In genomic region chr1:209659909-209660308, GRCh38 we compare ENCODE assay signal across 1 cellular context.
A peak's percentile ranks its signal among the peaks of the same experiment; 100 is the strongest.
TF ChIP-seq lines count a peak whose summit lies in the region.

No MANE protein-coding gene starts in this region.

TF ChIP-seq in GM12878, 131 proteins besides CTCF, POLR2A, EP300 and RAD21 (continued from another document and continues in another):
- TF ChIP-seq CEBPZ (IDR thresholded peaks at IDR 0.05; ENCODE audit: low read depth, low read length): no peak
- TF ChIP-seq REST (IDR thresholded peaks at IDR 0.05; ENCODE audit: low read depth, low read length): no peak
- no peak for TF ChIP-seq TARDBP (IDR thresholded peaks at IDR 0.05; ENCODE audit: borderline replicate concordance)
- TF ChIP-seq HDAC2 (IDR thresholded peaks at IDR 0.05): no peak
- no peak for TF ChIP-seq CBX5 (IDR thresholded peaks at IDR 0.05; ENCODE audit: low read depth)
- no peak for TF ChIP-seq CHD2 (IDR thresholded peaks at IDR 0.05; ENCODE audit: borderline replicate concordance, low read depth, low read length)
- TF ChIP-seq LARP7 (IDR thresholded peaks at IDR 0.05): no peak
- TF ChIP-seq SKIL (IDR thresholded peaks at IDR 0.05; ENCODE audit: low read depth, poor library complexity, severe bottlenecking): no peak
- TF ChIP-seq ZBTB40 (IDR thresholded peaks at IDR 0.05; ENCODE audit: borderline replicate concordance): no peak
- no peak for TF ChIP-seq RCOR1 (conservative IDR thresholded peaks at IDR 0.05; ENCODE audit: low read depth, low read length)
- no peak for TF ChIP-seq ZNF207 (IDR thresholded peaks at IDR 0.05; ENCODE audit: borderline replicate concordance)
- TF ChIP-seq ZNF217 (IDR thresholded peaks at IDR 0.05): no peak
- peak; percentile 59 for TF ChIP-seq EED (IDR thresholded peaks at IDR 0.05; ENCODE audit: low read depth)
- TF ChIP-seq SRF (IDR thresholded peaks at IDR 0.05; ENCODE audit: low read depth in 2 of 2, low read length in 2 of 2): no peak
- TF ChIP-seq NR2F1 (conservative IDR thresholded peaks at IDR 0.05): peak; percentile 92
- TF ChIP-seq PBX3 (IDR thresholded peaks at IDR 0.05; ENCODE audit: insufficient replicate concordance, low read depth, low read length): no peak
- no peak for TF ChIP-seq IRF4 (IDR thresholded peaks at IDR 0.05; ENCODE audit: low read depth, low read length)
- TF ChIP-seq TBL1XR1 (IDR thresholded peaks at IDR 0.05; ENCODE audit: low read depth, low read length): no peak
- TF ChIP-seq ETV6 (conservative IDR thresholded peaks at IDR 0.05 in 1 of 2, IDR thresholded peaks at IDR 0.05 in 1 of 2; ENCODE audit: borderline replicate concordance in 1 of 2, low read depth in 1 of 2): no peak
- no peak for TF ChIP-seq HDGF (IDR thresholded peaks at IDR 0.05)
- no peak for TF ChIP-seq USF1 (IDR thresholded peaks at IDR 0.05; ENCODE audit: borderline replicate concordance, extremely low read length, insufficient read depth, low read depth, low read length)
- TF ChIP-seq DPF2 (IDR thresholded peaks at IDR 0.05): no peak
- TF ChIP-seq SUZ12 (IDR thresholded peaks at IDR 0.05; ENCODE audit: unreplicated experiment): no peak
- no peak for TF ChIP-seq CREB1 (IDR thresholded peaks at IDR 0.05; ENCODE audit: low read depth)
- no peak for TF ChIP-seq ZNF384 (IDR thresholded peaks at IDR 0.05; ENCODE audit: borderline replicate concordance, low read depth, low read length)
- TF ChIP-seq ZSCAN29 (IDR thresholded peaks at IDR 0.05): no peak
- no peak for TF ChIP-seq KDM1A (IDR thresholded peaks at IDR 0.05; ENCODE audit: borderline replicate concordance)
- TF ChIP-seq ATF7 (IDR thresholded peaks at IDR 0.05; ENCODE audit: low read depth): 0 out of 2 replicates have a peak, but pooled peaks have one; percentile 17
- no peak for TF ChIP-seq GATAD2B (conservative IDR thresholded peaks at IDR 0.05; ENCODE audit: low read depth)
- TF ChIP-seq MEF2A (IDR thresholded peaks at IDR 0.05; ENCODE audit: insufficient read depth, low read depth, low read length): no peak
- TF ChIP-seq MAX (IDR thresholded peaks at IDR 0.05; ENCODE audit: low read depth, low read length): no peak
- TF ChIP-seq SPI1 (IDR thresholded peaks at IDR 0.05; ENCODE audit: borderline replicate concordance, insufficient read depth, low read depth, low read length): 0 out of 2 replicates have a peak, but pooled peaks have one; percentile 25
- TF ChIP-seq MEF2B (IDR thresholded peaks at IDR 0.05; ENCODE audit: partially characterized antibody, poor library complexity, severe bottlenecking): no peak
- TF ChIP-seq CEBPB (IDR thresholded peaks at IDR 0.05; ENCODE audit: borderline replicate concordance in 1 of 2, low read depth in 2 of 2, low read length in 2 of 2): no peak
- TF ChIP-seq BMI1 (IDR thresholded peaks at IDR 0.05; ENCODE audit: borderline replicate concordance): no peak
- TF ChIP-seq IKZF2 (IDR thresholded peaks at IDR 0.05): peak; percentile 80 to 86
- TF ChIP-seq HCFC1 (IDR thresholded peaks at IDR 0.05; ENCODE audit: low read length): no peak
- no peak for TF ChIP-seq PRDM15 (CRISPR knock-in tag; IDR thresholded peaks at IDR 0.05)
- TF ChIP-seq CHD4 (IDR thresholded peaks at IDR 0.05): no peak
- TF ChIP-seq ZNF622 (IDR thresholded peaks at IDR 0.05): no peak
- TF ChIP-seq IRF3 (IDR thresholded peaks at IDR 0.05): no peak
- peak; percentile 54 for TF ChIP-seq JUNB (IDR thresholded peaks at IDR 0.05)
- no peak for TF ChIP-seq EZH2 (IDR thresholded peaks at IDR 0.05; ENCODE audit: borderline replicate concordance, control insufficient read depth, low read depth, low read length)
- TF ChIP-seq IKZF1 (conservative IDR thresholded peaks at IDR 0.05): peak; percentile 79
- peak; percentile 43; the same call in 1 of the 2 replicates for TF ChIP-seq NFIC (IDR thresholded peaks at IDR 0.05; ENCODE audit: low read depth, low read length)
